Comparison of ENCODE assay signal across 1 cellular context in the genomic region with DNA sequence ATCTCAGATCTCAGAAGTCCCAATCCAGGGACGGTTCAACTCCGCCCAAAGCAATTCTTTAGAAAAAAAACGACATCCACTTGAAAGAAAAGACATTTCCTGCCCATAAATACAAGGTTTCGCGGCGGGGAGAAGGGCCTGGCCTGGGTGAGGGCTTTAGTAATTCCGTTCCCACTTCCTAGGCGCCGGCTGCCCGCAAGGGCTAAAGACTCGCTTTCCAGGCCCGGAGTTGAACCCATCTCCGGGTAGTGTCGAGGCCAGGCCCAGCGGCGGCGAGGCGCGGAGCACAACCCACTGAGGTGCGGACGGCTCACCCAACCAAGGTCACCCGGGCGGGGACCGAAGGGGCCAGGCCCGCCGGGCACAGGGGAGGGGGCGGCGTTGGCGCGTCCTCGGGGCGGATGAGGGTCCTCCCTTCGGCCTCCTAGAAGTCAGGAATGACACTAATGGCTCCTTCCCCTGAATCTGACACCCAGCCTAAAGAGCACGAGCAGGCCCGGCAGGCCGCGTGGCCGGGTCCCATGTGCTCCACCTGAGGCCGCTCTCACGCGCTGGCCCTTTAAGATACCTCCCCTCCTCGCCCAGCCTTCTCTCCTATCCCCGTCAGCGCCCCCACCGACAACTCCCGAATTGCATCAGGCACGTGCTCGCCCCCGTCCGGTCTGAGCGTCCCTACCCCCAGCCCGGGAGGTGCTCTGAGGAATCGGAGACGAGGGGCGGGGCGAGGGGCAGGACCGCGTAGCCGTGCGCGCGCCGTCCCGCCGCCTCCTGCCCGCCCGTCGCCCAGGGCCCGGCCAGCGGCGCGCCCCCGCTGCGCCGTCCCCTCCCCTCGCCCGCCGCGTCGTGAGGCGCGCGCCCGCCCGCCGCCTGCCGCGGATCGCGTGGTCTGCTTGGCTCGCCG.
TF ChIP-seq lines count a peak whose summit lies in the region.

No MANE protein-coding gene starts in this region.

TF ChIP-seq in K562, 482 proteins besides CTCF, POLR2A, EP300 and RAD21 (continued from another document and continues in another):
- TF ChIP-seq OTX1 (CRISPR knock-in tag; IDR thresholded peaks at IDR 0.05): peak; percentile 79; the same call in 1 of the 2 replicates
- TF ChIP-seq HLTF (IDR thresholded peaks at IDR 0.05): no peak
- TF ChIP-seq, protein P1, sequence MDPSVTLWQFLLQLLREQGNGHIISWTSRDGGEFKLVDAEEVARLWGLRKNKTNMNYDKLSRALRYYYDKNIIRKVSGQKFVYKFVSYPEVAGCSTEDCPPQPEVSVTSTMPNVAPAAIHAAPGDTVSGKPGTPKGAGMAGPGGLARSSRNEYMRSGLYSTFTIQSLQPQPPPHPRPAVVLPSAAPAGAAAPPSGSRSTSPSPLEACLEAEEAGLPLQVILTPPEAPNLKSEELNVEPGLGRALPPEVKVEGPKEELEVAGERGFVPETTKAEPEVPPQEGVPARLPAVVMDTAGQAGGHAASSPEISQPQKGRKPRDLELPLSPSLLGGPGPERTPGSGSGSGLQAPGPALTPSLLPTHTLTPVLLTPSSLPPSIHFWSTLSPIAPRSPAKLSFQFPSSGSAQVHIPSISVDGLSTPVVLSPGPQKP (CRISPR knock-in tag; IDR thresholded peaks at IDR 0.05): no peak
- no peak for TF ChIP-seq ESRRB (CRISPR knock-in tag; IDR thresholded peaks at IDR 0.05; ENCODE audit: borderline replicate concordance)
- TF ChIP-seq, protein P2, sequence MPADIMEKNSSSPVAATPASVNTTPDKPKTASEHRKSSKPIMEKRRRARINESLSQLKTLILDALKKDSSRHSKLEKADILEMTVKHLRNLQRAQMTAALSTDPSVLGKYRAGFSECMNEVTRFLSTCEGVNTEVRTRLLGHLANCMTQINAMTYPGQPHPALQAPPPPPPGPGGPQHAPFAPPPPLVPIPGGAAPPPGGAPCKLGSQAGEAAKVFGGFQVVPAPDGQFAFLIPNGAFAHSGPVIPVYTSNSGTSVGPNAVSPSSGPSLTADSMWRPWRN (IDR thresholded peaks at IDR 0.05; ENCODE audit: low read depth): peak; percentile 30; the same call in 1 of the 2 replicates
- no peak for TF ChIP-seq RBM39 (optimal IDR thresholded peaks at IDR 0.05; ENCODE audit: low read depth, low read length)
- TF ChIP-seq, protein P3, sequence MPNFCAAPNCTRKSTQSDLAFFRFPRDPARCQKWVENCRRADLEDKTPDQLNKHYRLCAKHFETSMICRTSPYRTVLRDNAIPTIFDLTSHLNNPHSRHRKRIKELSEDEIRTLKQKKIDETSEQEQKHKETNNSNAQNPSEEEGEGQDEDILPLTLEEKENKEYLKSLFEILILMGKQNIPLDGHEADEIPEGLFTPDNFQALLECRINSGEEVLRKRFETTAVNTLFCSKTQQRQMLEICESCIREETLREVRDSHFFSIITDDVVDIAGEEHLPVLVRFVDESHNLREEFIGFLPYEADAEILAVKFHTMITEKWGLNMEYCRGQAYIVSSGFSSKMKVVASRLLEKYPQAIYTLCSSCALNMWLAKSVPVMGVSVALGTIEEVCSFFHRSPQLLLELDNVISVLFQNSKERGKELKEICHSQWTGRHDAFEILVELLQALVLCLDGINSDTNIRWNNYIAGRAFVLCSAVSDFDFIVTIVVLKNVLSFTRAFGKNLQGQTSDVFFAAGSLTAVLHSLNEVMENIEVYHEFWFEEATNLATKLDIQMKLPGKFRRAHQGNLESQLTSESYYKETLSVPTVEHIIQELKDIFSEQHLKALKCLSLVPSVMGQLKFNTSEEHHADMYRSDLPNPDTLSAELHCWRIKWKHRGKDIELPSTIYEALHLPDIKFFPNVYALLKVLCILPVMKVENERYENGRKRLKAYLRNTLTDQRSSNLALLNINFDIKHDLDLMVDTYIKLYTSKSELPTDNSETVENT (CRISPR knock-in tag; IDR thresholded peaks at IDR 0.05): no peak
- no peak for TF ChIP-seq TEAD2 (tag; IDR thresholded peaks at IDR 0.05)
- TF ChIP-seq, protein P4, sequence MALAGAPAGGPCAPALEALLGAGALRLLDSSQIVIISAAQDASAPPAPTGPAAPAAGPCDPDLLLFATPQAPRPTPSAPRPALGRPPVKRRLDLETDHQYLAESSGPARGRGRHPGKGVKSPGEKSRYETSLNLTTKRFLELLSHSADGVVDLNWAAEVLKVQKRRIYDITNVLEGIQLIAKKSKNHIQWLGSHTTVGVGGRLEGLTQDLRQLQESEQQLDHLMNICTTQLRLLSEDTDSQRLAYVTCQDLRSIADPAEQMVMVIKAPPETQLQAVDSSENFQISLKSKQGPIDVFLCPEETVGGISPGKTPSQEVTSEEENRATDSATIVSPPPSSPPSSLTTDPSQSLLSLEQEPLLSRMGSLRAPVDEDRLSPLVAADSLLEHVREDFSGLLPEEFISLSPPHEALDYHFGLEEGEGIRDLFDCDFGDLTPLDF (CRISPR knock-in tag; IDR thresholded peaks at IDR 0.05): peak; percentile 87; the same call in 1 of the 2 replicates
- TF ChIP-seq RBBP5 (IDR thresholded peaks at IDR 0.05; ENCODE audit: borderline replicate concordance, insufficient read depth, low read length, poor library complexity, severe bottlenecking): no peak
- TF ChIP-seq RB1 (IDR thresholded peaks at IDR 0.05; ENCODE audit: low read depth): peak; percentile 87
- no peak for TF ChIP-seq MCM2 (IDR thresholded peaks at IDR 0.05; ENCODE audit: low read depth)
- peak; percentile 86 for TF ChIP-seq CREM (IDR thresholded peaks at IDR 0.05; ENCODE audit: low read depth)
- TF ChIP-seq MCM5 (IDR thresholded peaks at IDR 0.05; ENCODE audit: low read depth): no peak
- no peak for TF ChIP-seq TAL1 (IDR thresholded peaks at IDR 0.05)
- TF ChIP-seq, protein P5, sequence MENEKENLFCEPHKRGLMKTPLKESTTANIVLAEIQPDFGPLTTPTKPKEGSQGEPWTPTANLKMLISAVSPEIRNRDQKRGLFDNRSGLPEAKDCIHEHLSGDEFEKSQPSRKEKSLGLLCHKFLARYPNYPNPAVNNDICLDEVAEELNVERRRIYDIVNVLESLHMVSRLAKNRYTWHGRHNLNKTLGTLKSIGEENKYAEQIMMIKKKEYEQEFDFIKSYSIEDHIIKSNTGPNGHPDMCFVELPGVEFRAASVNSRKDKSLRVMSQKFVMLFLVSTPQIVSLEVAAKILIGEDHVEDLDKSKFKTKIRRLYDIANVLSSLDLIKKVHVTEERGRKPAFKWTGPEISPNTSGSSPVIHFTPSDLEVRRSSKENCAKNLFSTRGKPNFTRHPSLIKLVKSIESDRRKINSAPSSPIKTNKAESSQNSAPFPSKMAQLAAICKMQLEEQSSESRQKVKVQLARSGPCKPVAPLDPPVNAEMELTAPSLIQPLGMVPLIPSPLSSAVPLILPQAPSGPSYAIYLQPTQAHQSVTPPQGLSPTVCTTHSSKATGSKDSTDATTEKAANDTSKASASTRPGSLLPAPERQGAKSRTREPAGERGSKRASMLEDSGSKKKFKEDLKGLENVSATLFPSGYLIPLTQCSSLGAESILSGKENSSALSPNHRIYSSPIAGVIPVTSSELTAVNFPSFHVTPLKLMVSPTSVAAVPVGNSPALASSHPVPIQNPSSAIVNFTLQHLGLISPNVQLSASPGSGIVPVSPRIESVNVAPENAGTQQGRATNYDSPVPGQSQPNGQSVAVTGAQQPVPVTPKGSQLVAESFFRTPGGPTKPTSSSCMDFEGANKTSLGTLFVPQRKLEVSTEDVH (IDR thresholded peaks at IDR 0.05; ENCODE audit: low read depth, partially characterized antibody): peak; percentile 54
- TF ChIP-seq, protein P6, sequence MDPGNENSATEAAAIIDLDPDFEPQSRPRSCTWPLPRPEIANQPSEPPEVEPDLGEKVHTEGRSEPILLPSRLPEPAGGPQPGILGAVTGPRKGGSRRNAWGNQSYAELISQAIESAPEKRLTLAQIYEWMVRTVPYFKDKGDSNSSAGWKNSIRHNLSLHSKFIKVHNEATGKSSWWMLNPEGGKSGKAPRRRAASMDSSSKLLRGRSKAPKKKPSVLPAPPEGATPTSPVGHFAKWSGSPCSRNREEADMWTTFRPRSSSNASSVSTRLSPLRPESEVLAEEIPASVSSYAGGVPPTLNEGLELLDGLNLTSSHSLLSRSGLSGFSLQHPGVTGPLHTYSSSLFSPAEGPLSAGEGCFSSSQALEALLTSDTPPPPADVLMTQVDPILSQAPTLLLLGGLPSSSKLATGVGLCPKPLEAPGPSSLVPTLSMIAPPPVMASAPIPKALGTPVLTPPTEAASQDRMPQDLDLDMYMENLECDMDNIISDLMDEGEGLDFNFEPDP (CRISPR knock-in tag; IDR thresholded peaks at IDR 0.05): 0 out of 2 replicates have a peak, but pooled peaks have one; percentile 58
- TF ChIP-seq U2AF1 (optimal IDR thresholded peaks at IDR 0.05; ENCODE audit: low read depth, low read length): no peak
- no peak for TF ChIP-seq ZNF586 (CRISPR knock-in tag; conservative IDR thresholded peaks at IDR 0.05)
- peak; percentile 96 for TF ChIP-seq CEBPG (CRISPR knock-in tag; IDR thresholded peaks at IDR 0.05)
- peak; percentile 60 to 74; a peak in 2 of 4 replicates for TF ChIP-seq CEBPG (tag; conservative IDR thresholded peaks at IDR 0.05 in 1 of 2, IDR thresholded peaks at IDR 0.05 in 1 of 2)
- no peak for TF ChIP-seq ZNF561 (CRISPR knock-in tag; conservative IDR thresholded peaks at IDR 0.05)
- TF ChIP-seq EZH2 (IDR thresholded peaks at IDR 0.05; ENCODE audit: borderline replicate concordance, low read depth, low read length): no peak
- TF ChIP-seq, protein P7, sequence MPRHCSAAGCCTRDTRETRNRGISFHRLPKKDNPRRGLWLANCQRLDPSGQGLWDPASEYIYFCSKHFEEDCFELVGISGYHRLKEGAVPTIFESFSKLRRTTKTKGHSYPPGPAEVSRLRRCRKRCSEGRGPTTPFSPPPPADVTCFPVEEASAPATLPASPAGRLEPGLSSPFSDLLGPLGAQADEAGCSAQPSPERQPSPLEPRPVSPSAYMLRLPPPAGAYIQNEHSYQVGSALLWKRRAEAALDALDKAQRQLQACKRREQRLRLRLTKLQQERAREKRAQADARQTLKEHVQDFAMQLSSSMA (CRISPR knock-in tag; IDR thresholded peaks at IDR 0.05): no peak
- 0 out of 2 replicates have a peak, but pooled peaks have one; percentile 54 for TF ChIP-seq ERF (CRISPR knock-in tag; IDR thresholded peaks at IDR 0.05)
- TF ChIP-seq ELF4 (CRISPR knock-in tag; IDR thresholded peaks at IDR 0.05): no peak
- no peak for TF ChIP-seq CHD2 (IDR thresholded peaks at IDR 0.05; ENCODE audit: low read depth, low read length)
- no peak for TF ChIP-seq MED1 (CRISPR knock-in tag; IDR thresholded peaks at IDR 0.05; ENCODE audit: borderline replicate concordance)
- no peak for TF ChIP-seq SRSF9 (IDR thresholded peaks at IDR 0.05; ENCODE audit: borderline replicate concordance, low read depth, low read length)
- peak; percentile 59 for TF ChIP-seq MEIS2 (IDR thresholded peaks at IDR 0.05; ENCODE audit: partially characterized antibody)
- TF ChIP-seq PTTG1 (tag; IDR thresholded peaks at IDR 0.05; ENCODE audit: low read depth): no peak
- TF ChIP-seq, protein P8, sequence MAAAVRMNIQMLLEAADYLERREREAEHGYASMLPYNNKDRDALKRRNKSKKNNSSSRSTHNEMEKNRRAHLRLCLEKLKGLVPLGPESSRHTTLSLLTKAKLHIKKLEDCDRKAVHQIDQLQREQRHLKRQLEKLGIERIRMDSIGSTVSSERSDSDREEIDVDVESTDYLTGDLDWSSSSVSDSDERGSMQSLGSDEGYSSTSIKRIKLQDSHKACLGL (CRISPR knock-in tag; IDR thresholded peaks at IDR 0.05; ENCODE audit: borderline replicate concordance, poor library complexity, severe bottlenecking): peak; percentile 81
- TF ChIP-seq PML (IDR thresholded peaks at IDR 0.05; ENCODE audit: low read length): peak; percentile 21; the same call in 1 of the 2 replicates
- TF ChIP-seq NBN (IDR thresholded peaks at IDR 0.05; ENCODE audit: low read depth): 0 out of 2 replicates have a peak, but pooled peaks have one; percentile 55
- 0 out of 2 replicates have a peak, but pooled peaks have one; percentile 37 for TF ChIP-seq ZEB2 (IDR thresholded peaks at IDR 0.05)
- TF ChIP-seq FOS (IDR thresholded peaks at IDR 0.05; ENCODE audit: extremely low read depth, insufficient read length): no peak
- TF ChIP-seq, protein P9, sequence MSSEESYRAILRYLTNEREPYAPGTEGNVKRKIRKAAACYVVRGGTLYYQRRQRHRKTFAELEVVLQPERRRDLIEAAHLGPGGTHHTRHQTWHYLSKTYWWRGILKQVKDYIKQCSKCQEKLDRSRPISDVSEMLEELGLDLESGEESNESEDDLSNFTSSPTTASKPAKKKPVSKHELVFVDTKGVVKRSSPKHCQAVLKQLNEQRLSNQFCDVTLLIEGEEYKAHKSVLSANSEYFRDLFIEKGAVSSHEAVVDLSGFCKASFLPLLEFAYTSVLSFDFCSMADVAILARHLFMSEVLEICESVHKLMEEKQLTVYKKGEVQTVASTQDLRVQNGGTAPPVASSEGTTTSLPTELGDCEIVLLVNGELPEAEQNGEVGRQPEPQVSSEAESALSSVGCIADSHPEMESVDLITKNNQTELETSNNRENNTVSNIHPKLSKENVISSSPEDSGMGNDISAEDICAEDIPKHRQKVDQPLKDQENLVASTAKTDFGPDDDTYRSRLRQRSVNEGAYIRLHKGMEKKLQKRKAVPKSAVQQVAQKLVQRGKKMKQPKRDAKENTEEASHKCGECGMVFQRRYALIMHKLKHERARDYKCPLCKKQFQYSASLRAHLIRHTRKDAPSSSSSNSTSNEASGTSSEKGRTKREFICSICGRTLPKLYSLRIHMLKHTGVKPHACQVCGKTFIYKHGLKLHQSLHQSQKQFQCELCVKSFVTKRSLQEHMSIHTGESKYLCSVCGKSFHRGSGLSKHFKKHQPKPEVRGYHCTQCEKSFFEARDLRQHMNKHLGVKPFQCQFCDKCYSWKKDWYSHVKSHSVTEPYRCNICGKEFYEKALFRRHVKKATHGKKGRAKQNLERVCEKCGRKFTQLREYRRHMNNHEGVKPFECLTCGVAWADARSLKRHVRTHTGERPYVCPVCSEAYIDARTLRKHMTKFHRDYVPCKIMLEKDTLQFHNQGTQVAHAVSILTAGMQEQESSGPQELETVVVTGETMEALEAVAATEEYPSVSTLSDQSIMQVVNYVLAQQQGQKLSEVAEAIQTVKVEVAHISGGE (CRISPR knock-in tag; IDR thresholded peaks at IDR 0.05): peak in 1 of 3 experiments; percentile 72; a peak in 2 of 6 replicates
- no peak for TF ChIP-seq ZNF57 (CRISPR knock-in tag; IDR thresholded peaks at IDR 0.05)
- TF ChIP-seq, protein P10, sequence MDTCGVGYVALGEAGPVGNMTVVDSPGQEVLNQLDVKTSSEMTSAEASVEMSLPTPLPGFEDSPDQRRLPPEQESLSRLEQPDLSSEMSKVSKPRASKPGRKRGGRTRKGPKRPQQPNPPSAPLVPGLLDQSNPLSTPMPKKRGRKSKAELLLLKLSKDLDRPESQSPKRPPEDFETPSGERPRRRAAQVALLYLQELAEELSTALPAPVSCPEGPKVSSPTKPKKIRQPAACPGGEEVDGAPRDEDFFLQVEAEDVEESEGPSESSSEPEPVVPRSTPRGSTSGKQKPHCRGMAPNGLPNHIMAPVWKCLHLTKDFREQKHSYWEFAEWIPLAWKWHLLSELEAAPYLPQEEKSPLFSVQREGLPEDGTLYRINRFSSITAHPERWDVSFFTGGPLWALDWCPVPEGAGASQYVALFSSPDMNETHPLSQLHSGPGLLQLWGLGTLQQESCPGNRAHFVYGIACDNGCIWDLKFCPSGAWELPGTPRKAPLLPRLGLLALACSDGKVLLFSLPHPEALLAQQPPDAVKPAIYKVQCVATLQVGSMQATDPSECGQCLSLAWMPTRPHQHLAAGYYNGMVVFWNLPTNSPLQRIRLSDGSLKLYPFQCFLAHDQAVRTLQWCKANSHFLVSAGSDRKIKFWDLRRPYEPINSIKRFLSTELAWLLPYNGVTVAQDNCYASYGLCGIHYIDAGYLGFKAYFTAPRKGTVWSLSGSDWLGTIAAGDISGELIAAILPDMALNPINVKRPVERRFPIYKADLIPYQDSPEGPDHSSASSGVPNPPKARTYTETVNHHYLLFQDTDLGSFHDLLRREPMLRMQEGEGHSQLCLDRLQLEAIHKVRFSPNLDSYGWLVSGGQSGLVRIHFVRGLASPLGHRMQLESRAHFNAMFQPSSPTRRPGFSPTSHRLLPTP (IDR thresholded peaks at IDR 0.05; ENCODE audit: borderline replicate concordance, extremely low read depth, insufficient read length): no peak
- no peak for TF ChIP-seq SRSF3 (IDR thresholded peaks at IDR 0.05; ENCODE audit: insufficient read depth, low read length)
- TF ChIP-seq CBX8 (IDR thresholded peaks at IDR 0.05; ENCODE audit: borderline replicate concordance, extremely low read depth, low read depth, low read length, poor library complexity, severe bottlenecking): no peak
